ENCODE assay signal across 8 cellular contexts in the genomic region with DNA sequence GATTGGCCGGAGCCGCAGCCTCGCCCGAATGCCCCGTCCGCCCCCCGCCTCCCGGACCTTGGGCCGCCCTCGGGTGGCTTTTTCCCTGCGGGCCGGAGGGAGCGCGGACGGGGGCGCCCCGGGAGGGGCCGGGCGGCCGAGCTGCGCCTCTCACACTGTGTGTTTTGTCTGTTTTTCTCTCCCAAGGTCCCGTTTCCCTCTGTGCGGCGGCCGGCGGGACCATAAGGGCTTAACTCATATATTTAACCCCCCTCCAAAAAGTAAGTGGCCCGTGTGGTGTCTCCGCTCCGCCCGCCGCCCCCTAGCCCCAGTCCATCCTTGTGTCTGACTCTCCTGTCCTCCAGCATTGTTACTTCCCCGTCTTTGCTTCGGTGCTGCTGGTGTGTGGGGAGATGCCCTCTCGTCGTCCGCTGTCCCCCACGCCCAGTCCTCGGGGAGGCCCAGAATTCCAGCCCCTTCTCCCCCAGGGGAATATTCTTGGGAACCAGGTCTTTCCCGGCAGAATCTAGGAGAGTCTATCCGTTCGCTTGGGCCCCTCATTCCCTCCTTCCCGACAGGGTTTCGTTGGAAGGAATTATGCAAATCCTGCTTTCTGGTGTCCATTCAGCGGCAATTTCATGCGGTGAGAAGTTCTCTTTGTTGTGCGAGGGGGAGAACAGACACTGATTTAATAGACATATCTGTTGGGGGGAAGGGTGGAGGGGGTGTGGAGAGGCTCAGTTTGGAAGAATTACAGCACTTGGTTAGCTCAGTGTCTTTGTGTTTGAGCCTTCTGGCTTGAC. TPM values are rescaled to one million over a fixed set of nuclear protein-coding genes. Genes with fewer than 3 reads are reported as not detected.
DNase-seq lines count a peak whose midpoint lies in the region; ATAC-seq and TF ChIP-seq lines count a peak whose summit lies in the region.

No MANE protein-coding gene starts in this region.

- TF ChIP-seq CTCF in cardiac fibroblast (IDR thresholded peaks at IDR 0.05; ENCODE audit: low read depth, low read length) (no peak), kidney epithelial cell (IDR thresholded peaks at IDR 0.05; ENCODE audit: insufficient read depth, low read length, poor library complexity, severe bottlenecking) (no peak)

- peak; percentile 11 for ATAC-seq in HG03039 (IDR thresholded peaks at IDR 0.05; ENCODE audit: unreplicated experiment)

- H3K27me3 ChIP-seq in kidney epithelial cell (ENCODE audit: control insufficient read depth, insufficient read depth, low read length) = no peaks in the 10 kb centered on the region

- DNase-seq in activated CD4-positive, alpha-beta T cell treated with anti-CD3 and anti-CD28 coated beads for 48 hours = peak; percentile 25
- DNase-seq in activated CD4-positive, alpha-beta T cell treated with anti-CD3 and anti-CD28 coated beads, Interleukin-2, amount 50 U/mL, for 1 hour = no peak
- peak; percentile 5 for DNase-seq in RPMI8226
- peak; percentile 27 to 29 for DNase-seq in cardiac fibroblast (ENCODE audit: low read depth in 2 of 2)
- DNase-seq in kidney epithelial cell (ENCODE audit: low read depth) = no peak
- DNase-seq in stimulated activated CD4-positive, alpha-beta T cell treated with anti-CD3 and anti-CD28 coated beads, Interleukin-15, amount 100 ng/mL, for 24 hours = peak; percentile 24
- no peak for DNase-seq in NCI-H128 (lab: John Stamatoyannopoulos, UW; ENCODE audit: unreplicated experiment)

- peak overlapping the region; percentile 88 to 92 for H3K4me3 ChIP-seq in cardiac fibroblast (replicated peaks in 1 of 2; ENCODE audit: low read depth in 2 of 2, low read length in 2 of 2)
- peak overlapping the region; percentile 90 for H3K4me3 ChIP-seq in kidney epithelial cell (ENCODE audit: low read depth, low read length)

- no peaks in the 10 kb centered on the region for H3K36me3 ChIP-seq in kidney epithelial cell (ENCODE audit: control insufficient read depth, insufficient read depth, low read length)

RNA-seq across cellular contexts. Expression of gene LCOR, which starts 1.3 kb away (rescaled TPM):
- 27.2 and 29.8 TPM in 2 replicates for total RNA-seq in kidney epithelial cell

Comparison
In these comparisons a context has a peak if more than half of its experiments do, and no peak if none do; other contexts are left out.
1. DNase-seq: peak in activated CD4-positive, alpha-beta T cell treated with anti-CD3 and anti-CD28 coated beads for 48 hours (single experiment), RPMI8226 (single experiment), cardiac fibroblast (2 of 2) and stimulated activated CD4-positive, alpha-beta T cell treated with anti-CD3 and anti-CD28 coated beads, Interleukin-15, amount 100 ng/mL, for 24 hours (single experiment); none in activated CD4-positive, alpha-beta T cell treated with anti-CD3 and anti-CD28 coated beads, Interleukin-2, amount 50 U/mL, for 1 hour (single experiment), kidney epithelial cell (single experiment) and NCI-H128 (single experiment).